23 cellular contexts compared by ENCODE assay signal in genomic region chr19:31518216-31518615, GRCh38.
DNase-seq lines count a peak whose midpoint lies in the region; ATAC-seq, FAIRE-seq and TF ChIP-seq lines count a peak whose summit lies in the region.
"Had no signal": no experiment of that assay in that cellular context is flagged by ENCODE, and none has a peak within 500 bp of the region (broad histone marks: within the 10 kb centered on the region; RNA-seq: fewer than 3 reads in every experiment).

No MANE protein-coding gene starts in this region.

- no peak for TF ChIP-seq CTCF in GM23338 (conservative IDR thresholded peaks at IDR 0.05; ENCODE audit: low read depth in 2 of 2)
- no peak for TF ChIP-seq CTCF in astrocyte (IDR thresholded peaks at IDR 0.05; ENCODE audit: insufficient read depth, low read depth, low read length)
- no peak for TF ChIP-seq CTCF in uterus (IDR thresholded peaks at IDR 0.05)

- H4K20me1 ChIP-seq in GM23338 (replicated peaks; ENCODE audit: insufficient read depth): no peaks in the 10 kb centered on the region
- no peaks in the 10 kb centered on the region for H4K20me1 ChIP-seq in astrocyte (ENCODE audit: insufficient read depth, low read length)

- H3K4me3 Mint-ChIP-seq in GM23338 (no peak overlapping the region), astrocyte (ENCODE audit: unreplicated experiment) (no peak overlapping the region)
- H3K4me3 Mint-ChIP-seq in stimulated activated naive B cell treated with anti-CD40 and anti-IgM and Interleukin-4, amounts not matched to agents 10 μg/mL and 1 μg/mL and 100 μg/mL, for 72 hours: no peak overlapping the region
- H3K4me3 Mint-ChIP-seq: CD8-positive, alpha-beta T cell; H9; HFFc6 had no signal

- DNase-seq in GM23338 (ENCODE audit: low spot score) (no peak), astrocyte (ENCODE audit: low read depth) (no peak), sciatic nerve (ENCODE audit: low spot score) (no peak), posterior vena cava (ENCODE audit: low spot score) (no peak), uterus (no peak)
- no peak for DNase-seq in stimulated activated naive B cell treated with anti-CD40 and anti-IgM and Interleukin-4, amounts not matched to agents 10 μg/mL and 1 μg/mL and 100 μg/mL, for 72 hours
- DNase-seq in stimulated activated CD4-positive, alpha-beta T cell treated with anti-CD3 and anti-CD28 coated beads, Interleukin-2, amount 100 ng/mL, for 48 hours: no peak
- DNase-seq: AML-193, C1 segment of cervical spinal cord, GDM1, H9, HFFc6, NCI-H1092 treated with DMSO at 0.1 percent for 48 hours, NCI-H1436 treated with DMSO at 0.1 percent for 48 hours, NCI-H1930, NCI-H69, PC-9, RPMI8226, SIG-M5 had no signal

- no peak for TF ChIP-seq POLR2A in uterus (IDR thresholded peaks at IDR 0.05)

- no peak overlapping the region for H3K4me3 ChIP-seq in GM23338
- H3K4me3 ChIP-seq in astrocyte (ENCODE audit: insufficient read depth, low read depth, low read length): no peak overlapping the region
- H3K4me3 ChIP-seq in mesodermal cell (ENCODE audit: extremely low read depth, insufficient read depth, low read length, poor library complexity, severe bottlenecking): no peak overlapping the region
- H3K4me3 ChIP-seq in uterus: no peak overlapping the region
- H3K4me3 ChIP-seq: PC-9 had no signal

- H3K79me2 ChIP-seq in GM23338 (replicated peaks; ENCODE audit: insufficient read depth) (no peaks in the 10 kb centered on the region), astrocyte (ENCODE audit: insufficient read depth, low read length) (no peaks in the 10 kb centered on the region)

- no peak overlapping the region for H3K27ac ChIP-seq in GM23338 (ENCODE audit: low read depth)
- no peak overlapping the region for H3K27ac ChIP-seq in astrocyte (ENCODE audit: low read depth, low read length)
- H3K27ac ChIP-seq in mesodermal cell (ENCODE audit: low read depth, low read length, severe bottlenecking): peak overlapping the region; percentile 78
- H3K27ac ChIP-seq in uterus: no peak overlapping the region
- H3K27ac ChIP-seq: KMS-11, PC-9 had no signal

- H3K36me3 ChIP-seq in GM23338 (ENCODE audit: insufficient read depth): peaks cover 3% of the 10 kb centered on the region; the same call in 1 of the 2 replicates
- no peaks in the 10 kb centered on the region for H3K36me3 ChIP-seq in astrocyte (ENCODE audit: insufficient read depth, low read length)
- no peaks in the 10 kb centered on the region for H3K36me3 ChIP-seq in mesodermal cell (ENCODE audit: control insufficient read depth, insufficient read depth, low read length)
- H3K36me3 ChIP-seq in uterus: no peaks in the 10 kb centered on the region

- peaks cover 11% of the 10 kb centered on the region; the same call in 2 of the 3 replicates for H3K4me1 Mint-ChIP-seq in GM23338
- H3K4me1 Mint-ChIP-seq in astrocyte (ENCODE audit: low read depth, unreplicated experiment): peaks cover 7% of the 10 kb centered on the region
- H3K4me1 Mint-ChIP-seq in stimulated activated naive B cell treated with anti-CD40 and anti-IgM and Interleukin-4, amounts not matched to agents 10 μg/mL and 1 μg/mL and 100 μg/mL, for 72 hours: no peaks in the 10 kb centered on the region

- H3K27ac Mint-ChIP-seq in GM23338 (no peak overlapping the region), astrocyte (ENCODE audit: unreplicated experiment) (peak overlapping the region; percentile 62)
- no peak overlapping the region for H3K27ac Mint-ChIP-seq in stimulated activated naive B cell treated with anti-CD40 and anti-IgM and Interleukin-4, amounts not matched to agents 10 μg/mL and 1 μg/mL and 100 μg/mL, for 72 hours
- H3K27ac Mint-ChIP-seq: CD8-positive, alpha-beta T cell; H9; HFFc6 had no signal

- peaks cover 6% of the 10 kb centered on the region; the same call in 1 of the 3 replicates for H3K9me3 Mint-ChIP-seq in GM23338
- H3K9me3 Mint-ChIP-seq in astrocyte (ENCODE audit: unreplicated experiment): peaks cover 1% of the 10 kb centered on the region
- H3K9me3 Mint-ChIP-seq in stimulated activated naive B cell treated with anti-CD40 and anti-IgM and Interleukin-4, amounts not matched to agents 10 μg/mL and 1 μg/mL and 100 μg/mL, for 72 hours: peaks cover 0 to 6% of the 10 kb centered on the region in 2 donors
- H3K9me3 Mint-ChIP-seq: HFFc6 had no signal

- 50% methylated on average over 2 of the region's 5 CpGs; no CpG with 5 or more reads in 1 of the 2 experiments for WGBS in mesodermal cell (ENCODE audit: insufficient coverage in 2 of 2), 2 experiments

- H2AFZ ChIP-seq in GM23338 (peak overlapping the region; percentile 72; the same call in 1 of the 2 replicates), astrocyte (ENCODE audit: low read depth, low read length) (no peak overlapping the region)
- H2AFZ ChIP-seq: PC-9 had no signal

- no peak for ATAC-seq in GM23338
- peak; percentile 10 for ATAC-seq in sciatic nerve
- ATAC-seq in stimulated activated naive B cell treated with anti-CD40 and anti-IgM and Interleukin-4, amounts not matched to agents 10 μg/mL and 1 μg/mL and 100 μg/mL, for 72 hours (replicated peaks): no peak
- ATAC-seq: CD8-positive, alpha-beta T cell; SK-N-SH treated with all-trans-retinoic acid at 6 μM for 48 hours had no signal

- H3K4me1 ChIP-seq in GM23338 (ENCODE audit: insufficient read depth) (peaks cover 8% of the 10 kb centered on the region), astrocyte (ENCODE audit: insufficient read depth, low read length) (no peaks in the 10 kb centered on the region), mesodermal cell (ENCODE audit: control insufficient read depth, insufficient read depth, low read length, poor library complexity, severe bottlenecking) (peaks cover 13% of the 10 kb centered on the region), uterus (peaks cover 0 to 5% of the 10 kb centered on the region in 2 donors)

- H3K36me3 Mint-ChIP-seq in GM23338 (ENCODE audit: low read depth) (no peaks in the 10 kb centered on the region), astrocyte (ENCODE audit: low read depth, unreplicated experiment) (no peaks in the 10 kb centered on the region)
- no peaks in the 10 kb centered on the region for H3K36me3 Mint-ChIP-seq in stimulated activated naive B cell treated with anti-CD40 and anti-IgM and Interleukin-4, amounts not matched to agents 10 μg/mL and 1 μg/mL and 100 μg/mL, for 72 hours
- H3K36me3 Mint-ChIP-seq: CD8-positive, alpha-beta T cell had no signal

- no peaks in the 10 kb centered on the region for H3K9me3 ChIP-seq in astrocyte (ENCODE audit: insufficient read depth, low read depth, low read length)
- H3K9me3 ChIP-seq in mesodermal cell (ENCODE audit: control insufficient read depth, low read length): peaks cover 5% of the 10 kb centered on the region
- no peaks in the 10 kb centered on the region for H3K9me3 ChIP-seq in uterus

- H3K27me3 Mint-ChIP-seq in GM23338 (ENCODE audit: insufficient read depth, low read depth, poor library complexity) (peaks cover 1% of the 10 kb centered on the region), astrocyte (ENCODE audit: low read depth, unreplicated experiment) (peaks cover 6% of the 10 kb centered on the region)
- H3K27me3 Mint-ChIP-seq in stimulated activated naive B cell treated with anti-CD40 and anti-IgM and Interleukin-4, amounts not matched to agents 10 μg/mL and 1 μg/mL and 100 μg/mL, for 72 hours: no peaks in the 10 kb centered on the region

- H3K9me2 ChIP-seq in GM23338 (ENCODE audit: insufficient read depth): 0 out of 2 replicates have a peak, but pooled peaks cover 4% of the 10 kb centered on the region

- no peaks in the 10 kb centered on the region for H3F3A ChIP-seq in GM23338 (replicated peaks; ENCODE audit: low read depth)

- FAIRE-seq in astrocyte (lab: Jason Lieb, UNC): no peak

- intact Hi-C loops in sciatic nerve (cut with DNase I): loop anchor here (10.0 kb wide), 1 partner anchor 1487 kb away; no protein-coding TSS in a partner anchor
- intact Hi-C loops in posterior vena cava (cut with DNase I): no loop called here
- intact Hi-C loops in uterus (cut with DNase I; ENCODE audit: low total_unique reads): no loop called here

- no peak overlapping the region for H3K9ac ChIP-seq in astrocyte (ENCODE audit: low read length)
- H3K9ac ChIP-seq: KMS-11 had no signal

- H3K27me3 ChIP-seq in GM23338 (ENCODE audit: insufficient read depth) (no peaks in the 10 kb centered on the region), astrocyte (ENCODE audit: insufficient read depth, low read length) (no peaks in the 10 kb centered on the region), uterus (no peaks in the 10 kb centered on the region)

- H3K4me2 ChIP-seq in GM23338 (no peak overlapping the region), astrocyte (ENCODE audit: low read length) (no peak overlapping the region)
- H3K4me2 ChIP-seq: KMS-11, PC-9 had no signal

TF ChIP-seq in GM23338, 12 proteins besides CTCF, POLR2A, EP300 and RAD21:
- TF ChIP-seq ZNF331 (CRISPR knock-in tag; IDR thresholded peaks at IDR 0.05; ENCODE audit: low read depth): no peak
